ENCODE assay signal across 16 cellular contexts in the genomic region with DNA sequence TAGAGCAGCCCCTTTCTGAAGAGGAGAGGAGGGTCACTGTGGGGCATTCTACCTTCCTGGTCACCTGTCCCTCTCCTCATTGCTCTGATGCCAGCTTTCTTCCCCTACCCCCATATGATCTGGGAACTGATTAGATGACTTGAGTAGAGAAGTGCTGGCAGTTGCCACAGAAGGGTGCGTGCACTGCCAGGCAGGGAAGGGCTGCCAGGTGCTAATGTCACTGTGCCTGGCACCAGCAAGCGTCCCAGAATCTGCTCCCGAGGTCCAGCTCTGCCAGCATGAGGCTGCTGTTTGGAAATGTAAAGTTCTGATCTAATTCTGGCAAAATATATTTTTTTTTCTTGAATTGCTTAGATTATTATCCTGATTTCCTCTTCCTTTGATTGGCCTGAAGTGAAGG. TPM values are rescaled to one million over a fixed set of nuclear protein-coding genes. Genes with fewer than 3 reads are reported as not detected.
DNase-seq lines count a peak whose midpoint lies in the region; ATAC-seq and TF ChIP-seq lines count a peak whose summit lies in the region.
"Had no signal": no experiment of that assay in that cellular context is flagged by ENCODE, and none has a peak within 500 bp of the region (broad histone marks: within the 10 kb centered on the region; RNA-seq: fewer than 3 reads in every experiment).

No MANE protein-coding gene starts in this region.

- ATAC-seq in heart left ventricle (peak; percentile 75 to 84 (median 78)), psoas muscle (peak; percentile 73 to 86 (median 82)), GM19455 (IDR thresholded peaks at IDR 0.05; ENCODE audit: unreplicated experiment) (no peak)
- ATAC-seq: PC-3; stimulated activated effector memory CD8-positive, alpha-beta T cell treated with anti-CD3 and anti-CD28 coated beads, Interleukin-12 subunit alpha, Interleukin-12 subunit beta, amount 100 ng/mL, for 72 hours had no signal

- WGBS in heart left ventricle, 4 donors, result 50 to 70% (median 68%) methylated on average over 3 of the region's 3 CpGs
- WGBS in psoas muscle, 3 donors, result 28 to 42% (median 30%) methylated on average over 3 of the region's 3 CpGs

- H2AFZ ChIP-seq in OCI-LY3 (ENCODE audit: low read depth, low read length), result no peak overlapping the region

- no peaks in the 10 kb centered on the region for H3K27me3 ChIP-seq in OCI-LY3 (ENCODE audit: low read depth, low read length)
- no peaks in the 10 kb centered on the region for H3K27me3 ChIP-seq in heart left ventricle
- H3K27me3 ChIP-seq in psoas muscle (ENCODE audit: insufficient read depth in 3 of 3, low read length in 2 of 3), result no peaks in the 10 kb centered on the region

- H3K36me3 ChIP-seq in OCI-LY3 (replicated peaks; ENCODE audit: low read depth, low read length) (no peaks in the 10 kb centered on the region), heart left ventricle (no peaks in the 10 kb centered on the region), psoas muscle (ENCODE audit: insufficient read depth in 1 of 2, low read depth in 1 of 2) (no peaks in the 10 kb centered on the region)

- TF ChIP-seq POLR2A in heart left ventricle (IDR thresholded peaks at IDR 0.05), result no peak

- in situ Hi-C loops in G401 (cut with HindIII; ENCODE audit: low sequenced_read_pairs), result no loop called here

- H4K20me1 ChIP-seq in OCI-LY3 (ENCODE audit: insufficient read depth, low read length), result no peaks in the 10 kb centered on the region

- TF ChIP-seq CTCF in OCI-LY3 (IDR thresholded peaks at IDR 0.05; ENCODE audit: low read depth, low read length) (no peak), heart left ventricle (IDR thresholded peaks at IDR 0.05) (no peak), psoas muscle (IDR thresholded peaks at IDR 0.05) (no peak)

- no peaks in the 10 kb centered on the region for H3K79me2 ChIP-seq in OCI-LY3 (ENCODE audit: low read length)

- H3K4me3 ChIP-seq in OCI-LY3 (ENCODE audit: low read length) (no peak overlapping the region), heart left ventricle (no peak overlapping the region), psoas muscle (peak overlapping the region; percentile 17)
- H3K4me3 ChIP-seq: SK-N-MC had no signal

- peak overlapping the region; percentile 29; the same call in 1 of the 2 replicates for H3K4me2 ChIP-seq in OCI-LY3 (ENCODE audit: low read length)

- H3K9me3 ChIP-seq in OCI-LY3 (ENCODE audit: insufficient read depth, low read length) (no peaks in the 10 kb centered on the region), heart left ventricle (no peaks in the 10 kb centered on the region), psoas muscle (no peaks in the 10 kb centered on the region)

- peaks cover 41% of the 10 kb centered on the region for H3K4me1 ChIP-seq in OCI-LY3 (ENCODE audit: low read length)
- peaks cover 5 to 70% (median 41%) of the 10 kb centered on the region in 12 donors for H3K4me1 ChIP-seq in heart left ventricle
- peaks cover 92% of the 10 kb centered on the region for H3K4me1 ChIP-seq in psoas muscle

- H3K9ac ChIP-seq in OCI-LY3 (ENCODE audit: low read length), result no peak overlapping the region

- peak; percentile 89 for DNase-seq in G401 (ENCODE audit: low spot score)
- DNase-seq in heart left ventricle, result peak; percentile 51 to 77 (median 69)
- peak; percentile 59 to 85 for DNase-seq in psoas muscle
- no peak for DNase-seq in HUDEP-2 (lab: John Stamatoyannopoulos, UW; ENCODE audit: unreplicated experiment in 76 of 76)
- DNase-seq in COLO829 (ENCODE audit: low spot score), result no peak
- no peak for DNase-seq in NCI-H1417 treated with DMSO at 0.1 percent for 48 hours (lab: John Stamatoyannopoulos, UW)
- DNase-seq: activated B cell treated with CpG ODN at 0.5 μM for 24 hours; activated T-cell treated with anti-CD3 and anti-CD28 coated beads, Interleukin-2, amount 50 U/mL, for 48 hours; EL; KBM-7; NCI-H748 treated with DMSO at 0.1 percent for 48 hours; PC-3 had no signal

- intact Hi-C loops in heart left ventricle (cut with DNase I), result loop anchor here in 3 of 10 donors (5.0 kb wide), 1 partner anchor 52 kb away; a partner anchor contains a TSS
- intact Hi-C loops in psoas muscle (cut with DNase I), result loop anchor here (5.0 to 10.0 kb wide), 2 partner anchors 52 to 66 kb away; a partner anchor contains a TSS

- H3K27ac ChIP-seq in OCI-LY3 (ENCODE audit: low read length), result no peak overlapping the region
- H3K27ac ChIP-seq in heart left ventricle, result peak overlapping the region; percentile 59 to 88 (median 82)
- peak overlapping the region; percentile 92 for H3K27ac ChIP-seq in psoas muscle
- H3K27ac ChIP-seq: SK-N-MC had no signal

RNA-seq across cellular contexts. Expression of a gene that starts 52.8 kb away (rescaled TPM):
- total RNA-seq in G401 (2014; rRNA removed; shearing (Covaris generic)), result under 0.01 TPM in 1 of 2 replicates, not detected in the other
- total RNA-seq in heart left ventricle (10 to 100 TPM; 31.4 to 89.6 (median 45.9) TPM), psoas muscle (10 to 100 TPM; 66.0 to 76.1 (median 68.2) TPM)
- polyA plus RNA-seq in heart left ventricle (10 to 100 TPM in 1 of 2 donors, 1 to 10 TPM in 1; 6.2 to 14.9 TPM), psoas muscle (10 to 100 TPM in 2 of 3 donors, 1 to 10 TPM in 1; 6.2 to 41.7 (median 10.5) TPM)

Comparison
In these comparisons a context has a peak if more than half of its experiments do, and no peak if none do; other contexts are left out.
1. DNase-seq: peak in G401 (single experiment), heart left ventricle (5 of 5) and psoas muscle (2 of 2); none in HUDEP-2 (0 of 76), COLO829 (single experiment) and NCI-H1417 treated with DMSO at 0.1 percent for 48 hours (single experiment).
2. RNA of a gene that starts 52.8 kb away (total RNA-seq): 66.0 to 76.1 TPM in psoas muscle and 31.4 to 89.6 TPM in heart left ventricle; under 0.01 TPM in G401; every median in the first group is over 10 times any median in the second.